8 cellular contexts compared by ENCODE assay signal in the genomic region with DNA sequence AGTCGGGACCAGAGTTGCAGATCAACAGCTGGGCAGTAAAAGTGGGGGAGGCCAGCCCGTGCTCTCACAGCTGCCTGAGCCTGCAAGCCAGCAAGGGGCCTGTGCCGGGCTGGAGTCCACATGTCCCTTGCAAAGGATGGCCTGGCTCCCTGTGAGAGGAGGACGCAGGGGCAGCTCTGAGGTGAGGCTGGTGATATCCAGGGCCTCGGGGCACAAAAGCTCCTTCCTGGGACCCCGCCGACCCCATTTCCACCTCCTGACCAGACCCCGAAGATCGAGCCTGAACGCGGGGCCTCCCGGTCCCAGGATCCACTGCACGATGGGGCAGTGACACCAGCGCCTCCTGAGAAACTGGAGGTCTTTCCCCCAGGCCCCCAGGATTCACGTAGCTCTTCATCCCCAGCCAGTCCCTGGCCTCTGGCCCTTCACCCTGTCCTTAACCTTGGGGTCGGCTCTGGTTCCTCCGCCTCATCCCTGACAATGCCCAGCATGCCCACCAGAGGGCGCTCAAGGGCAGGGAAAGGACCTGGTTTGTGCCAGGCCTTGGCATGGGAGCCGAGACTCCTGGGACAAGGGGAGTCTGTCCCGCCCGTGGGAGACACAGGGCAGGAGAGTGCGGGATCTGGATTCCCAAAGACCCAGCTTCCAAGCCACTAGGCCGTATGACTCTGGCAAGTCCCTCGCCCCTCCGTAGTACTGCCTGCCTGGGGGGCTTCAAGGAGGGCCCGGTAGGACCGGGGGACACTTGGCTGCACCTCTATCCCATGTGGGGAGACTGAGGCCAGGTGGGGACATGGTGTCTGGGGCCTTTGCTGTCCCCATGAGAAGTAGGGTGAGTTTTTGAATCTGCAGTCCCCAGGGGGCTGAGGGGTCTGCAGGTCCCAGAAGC. TPM values are rescaled to one million over a fixed set of nuclear protein-coding genes. Genes with fewer than 3 reads are reported as not detected.
DNase-seq lines count a peak whose midpoint lies in the region; ATAC-seq and TF ChIP-seq lines count a peak whose summit lies in the region.

No MANE protein-coding gene starts in this region.

- ATAC-seq in HG03354 (IDR thresholded peaks at IDR 0.05; ENCODE audit: poor library complexity, severe bottlenecking, unreplicated experiment): no peak

- H3K4me1 ChIP-seq in SJCRH30 (peaks cover 42% of the 10 kb centered on the region), uterus (peaks cover 0 to 24% of the 10 kb centered on the region in 2 donors)

- H3K4me3 ChIP-seq in BJ (ENCODE audit: low read depth, low read length): no peak overlapping the region
- no peak overlapping the region for H3K4me3 ChIP-seq in SJCRH30
- no peak overlapping the region for H3K4me3 ChIP-seq in uterus

- H3K9me3 ChIP-seq in SJCRH30 (replicated peaks) (no peaks in the 10 kb centered on the region), uterus (no peaks in the 10 kb centered on the region)

- TF ChIP-seq CTCF in BJ (IDR thresholded peaks at IDR 0.05; ENCODE audit: insufficient read depth, low read depth, low read length) (peak; percentile 95), uterus (IDR thresholded peaks at IDR 0.05) (peak; percentile 97 to 99 (median 98))

- CTCF ChIA-PET in BJ (lab: Yijun Ruan, JAX): interaction anchor here (0.7 to 10.6 kb wide), 26 partner anchors 10 to 417 kb away, joined by 3 to 160 read pairs (median 4); partner anchors contain the start of gene TTC38

- no peak for TF ChIP-seq POLR2A in uterus (IDR thresholded peaks at IDR 0.05)

- DNase-seq in BJ (ENCODE audit: low read depth): no peak
- DNase-seq in HCEC 1CT: peak; percentile 42
- peak; percentile 81 to 86 for DNase-seq in SJCRH30
- DNase-seq in activated effector memory CD4-positive, alpha-beta T cell treated with anti-CD3 and anti-CD28 coated beads, Interleukin-2, amount 50 U/mL, for 16 hours: peak; percentile 94
- DNase-seq in globus pallidus (ENCODE audit: low spot score): peak; percentile 70
- peak; percentile 95 for DNase-seq in posterior vena cava (ENCODE audit: low spot score)
- DNase-seq in uterus: peak; percentile 83 to 86

- peaks cover 2% of the 10 kb centered on the region; the same call in 1 of the 2 replicates for H3K27me3 ChIP-seq in BJ (ENCODE audit: control insufficient read depth, insufficient read depth, low read length)
- H3K27me3 ChIP-seq in SJCRH30: no peaks in the 10 kb centered on the region
- no peaks in the 10 kb centered on the region for H3K27me3 ChIP-seq in uterus

- intact Hi-C loops in posterior vena cava (cut with DNase I) (loop anchor here (5.0 kb wide), 1 partner anchor 318 kb away; no protein-coding TSS in a partner anchor), uterus (cut with DNase I; ENCODE audit: low total_unique reads) (loop anchor here (10.0 kb wide), 1 partner anchor 330 kb away; no protein-coding TSS in a partner anchor)

- no peaks in the 10 kb centered on the region for H3K36me3 ChIP-seq in BJ (ENCODE audit: control insufficient read depth, insufficient read depth, low read length)
- no peaks in the 10 kb centered on the region for H3K36me3 ChIP-seq in SJCRH30
- H3K36me3 ChIP-seq in uterus: no peaks in the 10 kb centered on the region

- peak overlapping the region; percentile 10; the same call in 1 of the 2 replicates for H3K27ac ChIP-seq in SJCRH30
- peak overlapping the region in 1 of 2 donors; percentile 75 for H3K27ac ChIP-seq in uterus

- POLR2A ChIA-PET in BJ (lab: Charles Lee): no interaction called here

RNA-seq across cellular contexts. Expression of gene WNT7B, which starts 17.8 kb away (rescaled TPM):
- polyA plus RNA-seq in BJ (2011; rRNA removed): 0.04 TPM in 1 of 2 replicates, not detected in the other
- not detected in 2 replicates for polyA minus RNA-seq in BJ (2011; rRNA and poly(A)+ RNA removed)
- not detected in 2 replicates for total RNA-seq in SJCRH30 (2014; rRNA removed; shearing (Covaris generic))
- total RNA-seq in posterior vena cava (not detected), uterus (under 1 TPM in 1 of 4 donors, not detected in 3; 0.41 TPM)
